ENCODE assay signal across 7 cellular contexts in the genomic region with DNA sequence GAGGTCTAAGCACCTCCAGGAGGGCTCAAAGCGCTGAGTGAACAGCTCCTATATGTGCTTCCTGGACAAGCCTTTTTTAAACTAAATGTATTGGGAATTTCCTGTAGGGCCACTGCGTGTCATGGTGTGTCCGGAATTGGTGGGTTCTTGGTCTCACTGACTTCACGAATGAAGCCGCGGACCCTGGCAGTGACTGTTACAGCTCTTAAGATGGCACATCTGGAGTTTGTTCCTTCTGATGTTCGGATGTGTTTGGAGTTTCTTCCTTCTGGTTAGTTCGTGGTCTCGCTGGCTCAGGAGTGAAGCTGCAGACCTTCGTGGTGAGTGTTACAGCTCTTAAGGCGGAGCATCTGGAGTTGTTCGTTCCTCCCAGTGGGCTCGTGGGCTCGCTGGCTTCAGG. TPM values are rescaled to one million over a fixed set of nuclear protein-coding genes. Genes with fewer than 3 reads are reported as not detected.
"Had no signal": no experiment of that assay in that cellular context is flagged by ENCODE, and none has a peak within 500 bp of the region (broad histone marks: within the 10 kb centered on the region; RNA-seq: fewer than 3 reads in every experiment).

No MANE protein-coding gene starts in this region.

RNA-seq across cellular contexts. Expression of a gene that starts 51.2 kb away (rescaled TPM):
- total RNA-seq: GM23248, GM23338, H1, H4, H7, H9, HFFc6 had no signal

RNA-seq across cellular contexts. Expression of a gene that starts 56.2 kb away (rescaled TPM):
- total RNA-seq: GM23248, GM23338, H1, H4, H7, H9, HFFc6 had no signal
